20 cellular contexts compared by ENCODE assay signal in the genomic region with DNA sequence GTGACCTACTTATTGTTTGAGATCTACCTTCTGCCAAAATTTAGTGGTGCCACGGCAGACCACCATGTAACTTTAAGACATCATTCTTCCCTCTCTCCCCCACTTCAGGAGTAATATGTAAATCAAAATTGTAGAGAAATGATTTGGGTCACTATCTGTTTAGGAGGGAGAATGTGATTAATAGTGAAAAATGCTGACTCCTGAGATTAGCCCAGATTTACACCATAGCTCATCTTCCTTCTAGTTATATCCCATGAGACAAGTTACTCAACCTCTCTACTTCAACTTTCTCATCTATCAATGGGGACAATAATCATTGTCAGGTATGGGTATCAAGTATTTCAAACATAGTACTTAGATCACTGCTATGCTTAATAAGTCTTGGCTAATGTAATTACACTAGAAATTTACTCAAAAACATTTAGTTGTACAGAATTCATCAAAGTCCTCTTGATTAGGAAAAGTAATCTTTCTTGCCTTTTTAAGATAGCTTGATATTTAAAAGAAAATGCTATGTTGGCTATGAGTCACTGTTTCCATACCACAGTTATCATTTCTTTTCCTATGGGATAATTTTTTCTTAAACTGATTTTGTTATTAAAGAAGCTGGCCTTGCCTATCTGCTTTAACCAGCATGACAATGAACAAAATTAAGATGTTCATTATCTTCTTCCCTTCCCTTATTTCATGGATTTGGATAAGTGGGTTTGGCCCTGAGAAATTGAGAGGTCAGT.
"Had no signal": no experiment of that assay in that cellular context is flagged by ENCODE, and none has a peak within 500 bp of the region (broad histone marks: within the 10 kb centered on the region; RNA-seq: fewer than 3 reads in every experiment).

No MANE protein-coding gene starts in this region.

- H3K27ac Mint-ChIP-seq: naive thymus-derived CD8-positive, alpha-beta T cell; stimulated activated naive B cell treated with anti-CD40 and anti-IgM and Interleukin-4, amounts not matched to agents 10 μg/mL and 1 μg/mL and 100 μg/mL, for 72 hours; stimulated activated naive CD8-positive, alpha-beta T cell treated with anti-CD3 and anti-CD28 coated beads, Interleukin-15, amount 100 ng/mL, for 72 hours had no signal

- H3K4me1 Mint-ChIP-seq: stimulated activated naive CD8-positive, alpha-beta T cell treated with anti-CD3 and anti-CD28 coated beads, Interleukin-15, amount 100 ng/mL, for 72 hours had no signal

- H3K4me3 ChIP-seq: dorsolateral prefrontal cortex, heart left ventricle, mucosa of descending colon, psoas muscle, thoracic aorta, transverse colon had no signal

- H3K27me3 ChIP-seq: dorsolateral prefrontal cortex, foreskin keratinocyte, heart left ventricle, neutrophil, transverse colon had no signal

- H3K4me1 ChIP-seq: foreskin keratinocyte, heart left ventricle, psoas muscle, transverse colon had no signal

- H3K9me3 Mint-ChIP-seq: naive thymus-derived CD8-positive, alpha-beta T cell; stimulated activated naive B cell treated with anti-CD40 and anti-IgM and Interleukin-4, amounts not matched to agents 10 μg/mL and 1 μg/mL and 100 μg/mL, for 72 hours; stimulated activated naive CD8-positive, alpha-beta T cell treated with anti-CD3 and anti-CD28 coated beads, Interleukin-15, amount 100 ng/mL, for 72 hours had no signal

- H3K4me3 Mint-ChIP-seq: naive thymus-derived CD8-positive, alpha-beta T cell; stimulated activated naive B cell treated with anti-CD40 and anti-IgM and Interleukin-4, amounts not matched to agents 10 μg/mL and 1 μg/mL and 100 μg/mL, for 72 hours; stimulated activated naive CD8-positive, alpha-beta T cell treated with anti-CD3 and anti-CD28 coated beads, Interleukin-15, amount 100 ng/mL, for 72 hours had no signal

- DNase-seq: cortex of kidney; dorsolateral prefrontal cortex; effector CD8-positive, alpha-beta T cell; foreskin keratinocyte; heart left ventricle; hippocampal formation; islet precursor cell; mammary epithelial cell; mucosa of descending colon; naive thymus-derived CD8-positive, alpha-beta T cell; psoas muscle; retina; stimulated activated CD4-positive, alpha-beta T cell treated with anti-CD3 and anti-CD28 coated beads, Interleukin-2, amount 100 ng/mL, for 24 hours; stimulated activated CD4-positive, alpha-beta T cell treated with anti-CD3 and anti-CD28 coated beads, Interleukin-4, amount 100 ng/mL, for 4 hours; stimulated activated naive B cell treated with anti-CD40 and anti-IgM and Interleukin-4, amounts not matched to agents 10 μg/mL and 1 μg/mL and 100 μg/mL, for 72 hours; stimulated activated naive CD8-positive, alpha-beta T cell treated with anti-CD3 and anti-CD28 coated beads, Interleukin-15, amount 100 ng/mL, for 72 hours; substantia nigra; transverse colon had no signal

- H3K9me3 ChIP-seq: heart left ventricle, mucosa of descending colon, neutrophil, psoas muscle, thoracic aorta, transverse colon had no signal

- H3K27me3 Mint-ChIP-seq: stimulated activated naive B cell treated with anti-CD40 and anti-IgM and Interleukin-4, amounts not matched to agents 10 μg/mL and 1 μg/mL and 100 μg/mL, for 72 hours; stimulated activated naive CD8-positive, alpha-beta T cell treated with anti-CD3 and anti-CD28 coated beads, Interleukin-15, amount 100 ng/mL, for 72 hours had no signal

- H3K36me3 Mint-ChIP-seq: naive thymus-derived CD8-positive, alpha-beta T cell; stimulated activated naive B cell treated with anti-CD40 and anti-IgM and Interleukin-4, amounts not matched to agents 10 μg/mL and 1 μg/mL and 100 μg/mL, for 72 hours had no signal

- H3K36me3 ChIP-seq: heart left ventricle, neutrophil, thoracic aorta, transverse colon had no signal

- H3K27ac ChIP-seq: dorsolateral prefrontal cortex, foreskin keratinocyte, heart left ventricle, neutrophil, psoas muscle, thoracic aorta, transverse colon had no signal
